Comparison of ENCODE assay signal across 18 cellular contexts in the genomic region with DNA sequence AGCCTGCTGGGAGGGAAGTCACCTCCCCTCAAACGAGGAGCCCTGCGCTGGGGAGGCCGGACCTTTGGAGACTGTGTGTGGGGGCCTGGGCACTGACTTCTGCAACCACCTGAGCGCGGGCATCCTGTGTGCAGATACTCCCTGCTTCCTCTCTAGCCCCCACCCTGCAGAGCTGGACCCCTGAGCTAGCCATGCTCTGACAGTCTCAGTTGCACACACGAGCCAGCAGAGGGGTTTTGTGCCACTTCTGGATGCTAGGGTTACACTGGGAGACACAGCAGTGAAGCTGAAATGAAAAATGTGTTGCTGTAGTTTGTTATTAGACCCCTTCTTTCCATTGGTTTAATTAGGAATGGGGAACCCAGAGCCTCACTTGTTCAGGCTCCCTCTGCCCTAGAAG. TPM values are rescaled to one million over a fixed set of nuclear protein-coding genes. Genes with fewer than 3 reads are reported as not detected.
A peak's percentile ranks its signal among the peaks of the same experiment; 100 is the strongest.
DNase-seq lines count a peak whose midpoint lies in the region; ATAC-seq, FAIRE-seq and TF ChIP-seq lines count a peak whose summit lies in the region.
"Not testable (repeated sequence)": the region's sequence is repeated elsewhere in the genome, so short reads cannot be mapped to it uniquely, and the experiment has no call there.
"Had no signal": no experiment of that assay in that cellular context is flagged by ENCODE, and none has a peak within 500 bp of the region (broad histone marks: within the 10 kb centered on the region; RNA-seq: fewer than 3 reads in every experiment).

No MANE protein-coding gene starts in this region.

- not testable (repeated sequence) for H3K9me3 ChIP-seq in kidney (ENCODE audit: control insufficient read depth in 1 of 2, low read length in 2 of 2)

- H3K4me3 Mint-ChIP-seq in activated CD4-positive, alpha-beta T cell treated with anti-CD3 and anti-CD28 coated beads, Interleukin-2, amount 10 ng/mL, durations not matched to agents 24 days and 14 days; activated T-helper 2 cell treated with anti-CD3 and anti-CD28 coated beads, Interferon-gamma antibody, Interleukin-2, Interleukin-4, amounts not matched to agents 10 μg/mL and 5 μg/mL and 100 μg/mL, durations not matched to agents 14 hours and 24 hours and 36 hours (ENCODE audit: low read depth); chondrocyte (ENCODE audit: unreplicated experiment); natural killer cell treated with Interleukin-12 subunit alpha and Interleukin-12 subunit beta and Interleukin-15 and Interleukin-18, amount 100 ng/mL, for 72 hours: not testable (repeated sequence)

- not testable (repeated sequence) for DNase-seq in D721Med (ENCODE audit: insufficient read length, low spot score)
- peak; percentile 69 for DNase-seq in activated CD4-positive, alpha-beta T cell treated with anti-CD3 and anti-CD28 coated beads, Interleukin-2, amount 10 ng/mL, durations not matched to agents 24 days and 14 days
- peak; percentile 9 for DNase-seq in activated T-helper 2 cell treated with anti-CD3 and anti-CD28 coated beads, Interferon-gamma antibody, Interleukin-2, Interleukin-4, amounts not matched to agents 10 μg/mL and 5 μg/mL and 100 μg/mL, durations not matched to agents 14 hours and 24 hours and 36 hours (ENCODE audit: low spot score)
- DNase-seq in chondrocyte (ENCODE audit: low spot score): peak; percentile 62
- peak; percentile 49 for DNase-seq in kidney
- peak; percentile 37 for DNase-seq in natural killer cell treated with Interleukin-12 subunit alpha and Interleukin-12 subunit beta and Interleukin-15 and Interleukin-18, amount 100 ng/mL, for 72 hours (ENCODE audit: low spot score)
- peak; percentile 0 to 14 for DNase-seq in stimulated activated CD4-positive, alpha-beta T cell treated with anti-CD3 and anti-CD28 coated beads, Interleukin-2, amount 100 ng/mL, for 24 hours

- H3K27ac Mint-ChIP-seq in activated CD4-positive, alpha-beta T cell treated with anti-CD3 and anti-CD28 coated beads, Interleukin-2, amount 10 ng/mL, durations not matched to agents 24 days and 14 days; activated T-helper 2 cell treated with anti-CD3 and anti-CD28 coated beads, Interferon-gamma antibody, Interleukin-2, Interleukin-4, amounts not matched to agents 10 μg/mL and 5 μg/mL and 100 μg/mL, durations not matched to agents 14 hours and 24 hours and 36 hours; chondrocyte (ENCODE audit: unreplicated experiment); natural killer cell treated with Interleukin-12 subunit alpha and Interleukin-12 subunit beta and Interleukin-15 and Interleukin-18, amount 100 ng/mL, for 72 hours: not testable (repeated sequence)

- not testable (repeated sequence) for H3K36me3 ChIP-seq in kidney (ENCODE audit: control insufficient read depth in 1 of 2, insufficient read depth in 2 of 2, low read length in 2 of 2)

- not testable (repeated sequence) for FAIRE-seq in D721Med (lab: Jason Lieb, UNC); kidney (lab: Jason Lieb, UNC)

- not testable (repeated sequence) for H3K4me1 ChIP-seq in kidney (ENCODE audit: control insufficient read depth in 1 of 2, insufficient read depth in 1 of 2, low read depth in 1 of 2, low read length in 2 of 2)

- not testable (repeated sequence) for H3K4me1 Mint-ChIP-seq in activated CD4-positive, alpha-beta T cell treated with anti-CD3 and anti-CD28 coated beads, Interleukin-2, amount 10 ng/mL, durations not matched to agents 24 days and 14 days; activated T-helper 2 cell treated with anti-CD3 and anti-CD28 coated beads, Interferon-gamma antibody, Interleukin-2, Interleukin-4, amounts not matched to agents 10 μg/mL and 5 μg/mL and 100 μg/mL, durations not matched to agents 14 hours and 24 hours and 36 hours (ENCODE audit: low read depth); chondrocyte (ENCODE audit: low read depth); natural killer cell treated with Interleukin-12 subunit alpha and Interleukin-12 subunit beta and Interleukin-15 and Interleukin-18, amount 100 ng/mL, for 72 hours (ENCODE audit: low read depth in 2 of 2)

- peak; percentile 18 for TF ChIP-seq CTCF in D721Med (IDR thresholded peaks at IDR 0.05; ENCODE audit: insufficient read depth, missing control alignments)
- TF ChIP-seq CTCF in chondrocyte (IDR thresholded peaks at IDR 0.05); kidney (IDR thresholded peaks at IDR 0.05; ENCODE audit: borderline replicate concordance, extremely low read depth, insufficient read depth): not testable (repeated sequence)

- not testable (repeated sequence) for H3K4me3 ChIP-seq in kidney (ENCODE audit: low read length in 2 of 2)

- not testable (repeated sequence) for H3K27ac ChIP-seq in kidney (ENCODE audit: low read depth in 2 of 2, low read length in 2 of 2)

- not testable (repeated sequence) for H3K36me3 Mint-ChIP-seq in activated CD4-positive, alpha-beta T cell treated with anti-CD3 and anti-CD28 coated beads, Interleukin-2, amount 10 ng/mL, durations not matched to agents 24 days and 14 days (ENCODE audit: low read depth); activated T-helper 2 cell treated with anti-CD3 and anti-CD28 coated beads, Interferon-gamma antibody, Interleukin-2, Interleukin-4, amounts not matched to agents 10 μg/mL and 5 μg/mL and 100 μg/mL, durations not matched to agents 14 hours and 24 hours and 36 hours (ENCODE audit: low read depth); chondrocyte (ENCODE audit: low read depth); natural killer cell treated with Interleukin-12 subunit alpha and Interleukin-12 subunit beta and Interleukin-15 and Interleukin-18, amount 100 ng/mL, for 72 hours

- H3K9ac ChIP-seq in kidney (ENCODE audit: low read length in 2 of 2): not testable (repeated sequence)

- H3K27me3 Mint-ChIP-seq in activated CD4-positive, alpha-beta T cell treated with anti-CD3 and anti-CD28 coated beads, Interleukin-2, amount 10 ng/mL, durations not matched to agents 24 days and 14 days; activated T-helper 2 cell treated with anti-CD3 and anti-CD28 coated beads, Interferon-gamma antibody, Interleukin-2, Interleukin-4, amounts not matched to agents 10 μg/mL and 5 μg/mL and 100 μg/mL, durations not matched to agents 14 hours and 24 hours and 36 hours (ENCODE audit: low read depth); chondrocyte (ENCODE audit: low read depth); natural killer cell treated with Interleukin-12 subunit alpha and Interleukin-12 subunit beta and Interleukin-15 and Interleukin-18, amount 100 ng/mL, for 72 hours: not testable (repeated sequence)

- not testable (repeated sequence) for ATAC-seq in natural killer cell treated with Interleukin-12 subunit alpha and Interleukin-12 subunit beta and Interleukin-15 and Interleukin-18, amount 100 ng/mL, for 72 hours

- H3K9me3 Mint-ChIP-seq in activated CD4-positive, alpha-beta T cell treated with anti-CD3 and anti-CD28 coated beads, Interleukin-2, amount 10 ng/mL, durations not matched to agents 24 days and 14 days; activated T-helper 2 cell treated with anti-CD3 and anti-CD28 coated beads, Interferon-gamma antibody, Interleukin-2, Interleukin-4, amounts not matched to agents 10 μg/mL and 5 μg/mL and 100 μg/mL, durations not matched to agents 14 hours and 24 hours and 36 hours; chondrocyte (ENCODE audit: low read depth); natural killer cell treated with Interleukin-12 subunit alpha and Interleukin-12 subunit beta and Interleukin-15 and Interleukin-18, amount 100 ng/mL, for 72 hours: not testable (repeated sequence)

- intact Hi-C loops in activated CD4-positive, alpha-beta T cell treated with anti-CD3 and anti-CD28 coated beads, Interleukin-2, amount 10 ng/mL, durations not matched to agents 24 days and 14 days (cut with micrococcal nuclease); activated T-helper 2 cell treated with anti-CD3 and anti-CD28 coated beads, Interferon-gamma antibody, Interleukin-2, Interleukin-4, amounts not matched to agents 10 μg/mL and 5 μg/mL and 100 μg/mL, durations not matched to agents 14 hours and 24 hours and 36 hours (cut with micrococcal nuclease); kidney (cut with DNase I): not testable (repeated sequence)

RNA-seq across cellular contexts. Expression of gene OR4F5, which starts 49.2 kb away (rescaled TPM):
- total RNA-seq in activated CD4-positive, alpha-beta T cell treated with anti-CD3 and anti-CD28 coated beads, Interleukin-2, amount 10 ng/mL, durations not matched to agents 24 days and 14 days: not detected in 2 replicates
- total RNA-seq in activated T-helper 2 cell treated with anti-CD3 and anti-CD28 coated beads, Interferon-gamma antibody, Interleukin-2, Interleukin-4, amounts not matched to agents 10 μg/mL and 5 μg/mL and 100 μg/mL, durations not matched to agents 14 hours and 24 hours and 36 hours: not detected in 2 replicates
- total RNA-seq in chondrocyte: not detected in 3 replicates
- not detected for total RNA-seq in kidney
- polyA plus RNA-seq in kidney (ENCODE audit: insufficient read depth, low read depth, low replicate concordance): not detected
- total RNA-seq in natural killer cell treated with Interleukin-12 subunit alpha and Interleukin-12 subunit beta and Interleukin-15 and Interleukin-18, amount 100 ng/mL, for 72 hours: not detected
- total RNA-seq: A673; activated T-helper 17 cell treated with anti-CD3 and anti-CD28 coated beads, Interleukin-2, amount 50 U/mL, for 72 hours; CD4-positive, alpha-beta T cell; dermis blood vessel endothelial cell; endodermal cell; esophagus mucosa; fibroblast of villous mesenchyme; lung microvascular endothelial cell; Peyer's patch; upper lobe of left lung had no signal
- polyA plus RNA-seq: neural cell had no signal
